Comparison of ENCODE assay signal across 1 cellular context in the genomic region with DNA sequence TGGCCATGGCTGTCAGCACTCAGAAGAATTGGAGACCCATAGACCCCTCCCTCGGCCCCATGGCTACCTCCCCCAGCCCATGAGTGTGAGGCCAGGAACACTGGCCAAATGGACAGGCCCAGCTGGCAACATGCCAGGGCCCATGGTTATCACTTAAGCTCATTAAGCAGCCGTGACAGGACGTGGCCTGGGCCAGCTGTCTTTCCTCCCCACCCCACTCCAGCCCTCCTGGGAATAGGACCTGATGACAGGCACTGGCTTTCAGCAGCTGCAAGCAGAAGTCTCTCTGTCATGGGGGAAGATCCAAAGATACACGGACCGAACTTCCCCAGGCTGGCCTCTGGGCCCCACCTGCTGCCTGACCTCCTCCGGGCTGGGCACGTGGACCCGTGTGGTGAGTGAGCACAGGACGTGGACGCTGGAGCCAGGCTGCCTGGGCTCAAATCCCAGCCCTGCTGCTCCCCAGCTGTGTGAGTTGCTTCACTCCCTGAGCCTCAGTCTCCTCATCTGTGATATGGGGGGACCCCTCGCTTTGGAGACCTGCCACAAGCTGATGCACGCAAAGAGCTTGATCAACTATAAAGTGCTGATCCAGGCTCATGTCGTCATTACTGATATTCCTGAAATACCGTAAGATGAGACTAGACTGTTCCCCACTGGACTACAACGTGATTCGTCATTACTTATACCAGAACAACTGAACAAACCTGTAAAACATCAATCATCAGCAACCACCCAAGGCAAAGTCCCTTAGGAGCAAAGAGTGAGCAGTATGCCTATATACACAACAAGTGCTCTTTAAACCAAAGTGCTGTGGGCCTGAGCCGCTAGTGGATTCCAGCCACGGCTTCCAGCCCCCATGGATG.
TF ChIP-seq lines count a peak whose summit lies in the region.

No MANE protein-coding gene starts in this region.

TF ChIP-seq in HepG2, 621 proteins besides CTCF, POLR2A, EP300 and RAD21 (continued from another document and continues in another):
- TF ChIP-seq ZNF678 (CRISPR knock-in tag; IDR thresholded peaks at IDR 0.05) (peak; percentile 68; the same call in 1 of the 2 replicates), ARNTL (CRISPR knock-in tag; IDR thresholded peaks at IDR 0.05) (peak; percentile 76), IRF2 (CRISPR knock-in tag; IDR thresholded peaks at IDR 0.05) (no peak), SALL1 (CRISPR knock-in tag; IDR thresholded peaks at IDR 0.05) (peak; percentile 14), ZNF143 (CRISPR knock-in tag; IDR thresholded peaks at IDR 0.05) (no peak), TSC22D2 (CRISPR knock-in tag; IDR thresholded peaks at IDR 0.05; ENCODE audit: borderline replicate concordance) (no peak), NFKB2 (CRISPR knock-in tag; IDR thresholded peaks at IDR 0.05; ENCODE audit: borderline replicate concordance) (0 out of 2 replicates have a peak, but pooled peaks have one; percentile 19), HDAC1 (CRISPR knock-in tag; IDR thresholded peaks at IDR 0.05) (peak; percentile 74), ZBTB7A (CRISPR knock-in tag; IDR thresholded peaks at IDR 0.05) (0 out of 2 replicates have a peak, but pooled peaks have one; percentile 32), EHMT2 (IDR thresholded peaks at IDR 0.05; ENCODE audit: borderline replicate concordance, low read depth, low read length) (no peak), GABPB1 (CRISPR knock-in tag; IDR thresholded peaks at IDR 0.05) (peak; percentile 22; the same call in 1 of the 2 replicates), RFXANK (CRISPR knock-in tag; IDR thresholded peaks at IDR 0.05) (no peak), ZNF225 (CRISPR knock-in tag; IDR thresholded peaks at IDR 0.05) (no peak), ZSCAN22 (CRISPR knock-in tag; IDR thresholded peaks at IDR 0.05) (no peak), ZNF451 (CRISPR knock-in tag; IDR thresholded peaks at IDR 0.05) (no peak), HNF4A (CRISPR knock-in tag; IDR thresholded peaks at IDR 0.05) (peak; percentile 53; the same call in 1 of the 2 replicates), ZNF552 (CRISPR knock-in tag; IDR thresholded peaks at IDR 0.05; ENCODE audit: borderline replicate concordance) (no peak)
- TF ChIP-seq, protein P1, sequence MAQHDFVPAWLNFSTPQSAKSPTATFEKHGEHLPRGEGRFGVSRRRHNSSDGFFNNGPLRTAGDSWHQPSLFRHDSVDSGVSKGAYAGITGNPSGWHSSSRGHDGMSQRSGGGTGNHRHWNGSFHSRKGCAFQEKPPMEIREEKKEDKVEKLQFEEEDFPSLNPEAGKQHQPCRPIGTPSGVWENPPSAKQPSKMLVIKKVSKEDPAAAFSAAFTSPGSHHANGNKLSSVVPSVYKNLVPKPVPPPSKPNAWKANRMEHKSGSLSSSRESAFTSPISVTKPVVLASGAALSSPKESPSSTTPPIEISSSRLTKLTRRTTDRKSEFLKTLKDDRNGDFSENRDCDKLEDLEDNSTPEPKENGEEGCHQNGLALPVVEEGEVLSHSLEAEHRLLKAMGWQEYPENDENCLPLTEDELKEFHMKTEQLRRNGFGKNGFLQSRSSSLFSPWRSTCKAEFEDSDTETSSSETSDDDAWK (CRISPR knock-in tag; IDR thresholded peaks at IDR 0.05), result no peak
- TF ChIP-seq, protein P2, sequence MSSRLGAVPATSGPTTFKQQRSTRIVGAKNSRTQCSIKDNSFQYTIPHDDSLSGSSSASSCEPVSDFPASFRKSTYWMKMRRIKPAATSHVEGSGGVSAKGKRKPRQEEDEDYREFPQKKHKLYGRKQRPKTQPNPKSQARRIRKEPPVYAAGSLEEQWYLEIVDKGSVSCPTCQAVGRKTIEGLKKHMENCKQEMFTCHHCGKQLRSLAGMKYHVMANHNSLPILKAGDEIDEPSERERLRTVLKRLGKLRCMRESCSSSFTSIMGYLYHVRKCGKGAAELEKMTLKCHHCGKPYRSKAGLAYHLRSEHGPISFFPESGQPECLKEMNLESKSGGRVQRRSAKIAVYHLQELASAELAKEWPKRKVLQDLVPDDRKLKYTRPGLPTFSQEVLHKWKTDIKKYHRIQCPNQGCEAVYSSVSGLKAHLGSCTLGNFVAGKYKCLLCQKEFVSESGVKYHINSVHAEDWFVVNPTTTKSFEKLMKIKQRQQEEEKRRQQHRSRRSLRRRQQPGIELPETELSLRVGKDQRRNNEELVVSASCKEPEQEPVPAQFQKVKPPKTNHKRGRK (CRISPR knock-in tag; IDR thresholded peaks at IDR 0.05), result 0 out of 2 replicates have a peak, but pooled peaks have one; percentile 22
- TF ChIP-seq, protein P3, sequence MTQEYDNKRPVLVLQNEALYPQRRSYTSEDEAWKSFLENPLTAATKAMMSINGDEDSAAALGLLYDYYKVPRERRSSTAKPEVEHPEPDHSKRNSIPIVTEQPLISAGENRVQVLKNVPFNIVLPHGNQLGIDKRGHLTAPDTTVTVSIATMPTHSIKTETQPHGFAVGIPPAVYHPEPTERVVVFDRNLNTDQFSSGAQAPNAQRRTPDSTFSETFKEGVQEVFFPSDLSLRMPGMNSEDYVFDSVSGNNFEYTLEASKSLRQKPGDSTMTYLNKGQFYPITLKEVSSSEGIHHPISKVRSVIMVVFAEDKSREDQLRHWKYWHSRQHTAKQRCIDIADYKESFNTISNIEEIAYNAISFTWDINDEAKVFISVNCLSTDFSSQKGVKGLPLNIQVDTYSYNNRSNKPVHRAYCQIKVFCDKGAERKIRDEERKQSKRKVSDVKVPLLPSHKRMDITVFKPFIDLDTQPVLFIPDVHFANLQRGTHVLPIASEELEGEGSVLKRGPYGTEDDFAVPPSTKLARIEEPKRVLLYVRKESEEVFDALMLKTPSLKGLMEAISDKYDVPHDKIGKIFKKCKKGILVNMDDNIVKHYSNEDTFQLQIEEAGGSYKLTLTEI (CRISPR knock-in tag; conservative IDR thresholded peaks at IDR 0.05), result no peak
- TF ChIP-seq, protein P4, sequence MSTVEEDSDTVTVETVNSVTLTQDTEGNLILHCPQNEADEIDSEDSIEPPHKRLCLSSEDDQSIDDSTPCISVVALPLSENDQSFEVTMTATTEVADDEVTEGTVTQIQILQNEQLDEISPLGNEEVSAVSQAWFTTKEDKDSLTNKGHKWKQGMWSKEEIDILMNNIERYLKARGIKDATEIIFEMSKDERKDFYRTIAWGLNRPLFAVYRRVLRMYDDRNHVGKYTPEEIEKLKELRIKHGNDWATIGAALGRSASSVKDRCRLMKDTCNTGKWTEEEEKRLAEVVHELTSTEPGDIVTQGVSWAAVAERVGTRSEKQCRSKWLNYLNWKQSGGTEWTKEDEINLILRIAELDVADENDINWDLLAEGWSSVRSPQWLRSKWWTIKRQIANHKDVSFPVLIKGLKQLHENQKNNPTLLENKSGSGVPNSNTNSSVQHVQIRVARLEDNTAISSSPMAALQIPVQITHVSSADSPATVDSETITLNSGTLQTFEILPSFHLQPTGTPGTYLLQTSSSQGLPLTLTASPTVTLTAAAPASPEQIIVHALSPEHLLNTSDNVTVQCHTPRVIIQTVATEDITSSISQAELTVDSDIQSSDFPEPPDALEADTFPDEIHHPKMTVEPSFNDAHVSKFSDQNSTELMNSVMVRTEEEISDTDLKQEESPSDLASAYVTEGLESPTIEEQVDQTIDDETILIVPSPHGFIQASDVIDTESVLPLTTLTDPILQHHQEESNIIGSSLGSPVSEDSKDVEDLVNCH (CRISPR knock-in tag; IDR thresholded peaks at IDR 0.05), result no peak
- TF ChIP-seq, protein P5, sequence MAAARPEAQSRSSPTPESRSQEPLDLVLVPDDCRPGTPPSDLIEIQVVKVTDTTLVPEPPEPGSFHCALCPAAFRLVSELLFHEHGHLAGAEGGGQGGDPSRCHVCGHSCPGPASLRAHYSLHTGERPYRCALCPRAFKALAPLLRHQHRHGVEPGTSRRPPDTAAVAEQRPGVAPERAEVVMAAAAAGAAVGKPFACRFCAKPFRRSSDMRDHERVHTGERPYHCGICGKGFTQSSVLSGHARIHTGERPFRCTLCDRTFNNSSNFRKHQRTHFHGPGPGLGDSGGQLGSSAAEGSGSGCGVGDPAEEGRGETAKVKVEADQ (CRISPR knock-in tag; IDR thresholded peaks at IDR 0.05; ENCODE audit: borderline replicate concordance), result peak; percentile 81; the same call in 1 of the 2 replicates
- TF ChIP-seq, protein P6, sequence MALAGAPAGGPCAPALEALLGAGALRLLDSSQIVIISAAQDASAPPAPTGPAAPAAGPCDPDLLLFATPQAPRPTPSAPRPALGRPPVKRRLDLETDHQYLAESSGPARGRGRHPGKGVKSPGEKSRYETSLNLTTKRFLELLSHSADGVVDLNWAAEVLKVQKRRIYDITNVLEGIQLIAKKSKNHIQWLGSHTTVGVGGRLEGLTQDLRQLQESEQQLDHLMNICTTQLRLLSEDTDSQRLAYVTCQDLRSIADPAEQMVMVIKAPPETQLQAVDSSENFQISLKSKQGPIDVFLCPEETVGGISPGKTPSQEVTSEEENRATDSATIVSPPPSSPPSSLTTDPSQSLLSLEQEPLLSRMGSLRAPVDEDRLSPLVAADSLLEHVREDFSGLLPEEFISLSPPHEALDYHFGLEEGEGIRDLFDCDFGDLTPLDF (CRISPR knock-in tag; IDR thresholded peaks at IDR 0.05), result no peak
- TF ChIP-seq, protein P7, sequence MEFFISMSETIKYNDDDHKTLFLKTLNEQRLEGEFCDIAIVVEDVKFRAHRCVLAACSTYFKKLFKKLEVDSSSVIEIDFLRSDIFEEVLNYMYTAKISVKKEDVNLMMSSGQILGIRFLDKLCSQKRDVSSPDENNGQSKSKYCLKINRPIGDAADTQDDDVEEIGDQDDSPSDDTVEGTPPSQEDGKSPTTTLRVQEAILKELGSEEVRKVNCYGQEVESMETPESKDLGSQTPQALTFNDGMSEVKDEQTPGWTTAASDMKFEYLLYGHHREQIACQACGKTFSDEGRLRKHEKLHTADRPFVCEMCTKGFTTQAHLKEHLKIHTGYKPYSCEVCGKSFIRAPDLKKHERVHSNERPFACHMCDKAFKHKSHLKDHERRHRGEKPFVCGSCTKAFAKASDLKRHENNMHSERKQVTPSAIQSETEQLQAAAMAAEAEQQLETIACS (CRISPR knock-in tag; IDR thresholded peaks at IDR 0.05), result no peak
- TF ChIP-seq, protein P8, sequence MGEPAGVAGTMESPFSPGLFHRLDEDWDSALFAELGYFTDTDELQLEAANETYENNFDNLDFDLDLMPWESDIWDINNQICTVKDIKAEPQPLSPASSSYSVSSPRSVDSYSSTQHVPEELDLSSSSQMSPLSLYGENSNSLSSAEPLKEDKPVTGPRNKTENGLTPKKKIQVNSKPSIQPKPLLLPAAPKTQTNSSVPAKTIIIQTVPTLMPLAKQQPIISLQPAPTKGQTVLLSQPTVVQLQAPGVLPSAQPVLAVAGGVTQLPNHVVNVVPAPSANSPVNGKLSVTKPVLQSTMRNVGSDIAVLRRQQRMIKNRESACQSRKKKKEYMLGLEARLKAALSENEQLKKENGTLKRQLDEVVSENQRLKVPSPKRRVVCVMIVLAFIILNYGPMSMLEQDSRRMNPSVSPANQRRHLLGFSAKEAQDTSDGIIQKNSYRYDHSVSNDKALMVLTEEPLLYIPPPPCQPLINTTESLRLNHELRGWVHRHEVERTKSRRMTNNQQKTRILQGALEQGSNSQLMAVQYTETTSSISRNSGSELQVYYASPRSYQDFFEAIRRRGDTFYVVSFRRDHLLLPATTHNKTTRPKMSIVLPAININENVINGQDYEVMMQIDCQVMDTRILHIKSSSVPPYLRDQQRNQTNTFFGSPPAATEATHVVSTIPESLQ (CRISPR knock-in tag; conservative IDR thresholded peaks at IDR 0.05), result 0 out of 2 replicates have a peak, but pooled peaks have one; percentile 14
- TF ChIP-seq, protein P9, sequence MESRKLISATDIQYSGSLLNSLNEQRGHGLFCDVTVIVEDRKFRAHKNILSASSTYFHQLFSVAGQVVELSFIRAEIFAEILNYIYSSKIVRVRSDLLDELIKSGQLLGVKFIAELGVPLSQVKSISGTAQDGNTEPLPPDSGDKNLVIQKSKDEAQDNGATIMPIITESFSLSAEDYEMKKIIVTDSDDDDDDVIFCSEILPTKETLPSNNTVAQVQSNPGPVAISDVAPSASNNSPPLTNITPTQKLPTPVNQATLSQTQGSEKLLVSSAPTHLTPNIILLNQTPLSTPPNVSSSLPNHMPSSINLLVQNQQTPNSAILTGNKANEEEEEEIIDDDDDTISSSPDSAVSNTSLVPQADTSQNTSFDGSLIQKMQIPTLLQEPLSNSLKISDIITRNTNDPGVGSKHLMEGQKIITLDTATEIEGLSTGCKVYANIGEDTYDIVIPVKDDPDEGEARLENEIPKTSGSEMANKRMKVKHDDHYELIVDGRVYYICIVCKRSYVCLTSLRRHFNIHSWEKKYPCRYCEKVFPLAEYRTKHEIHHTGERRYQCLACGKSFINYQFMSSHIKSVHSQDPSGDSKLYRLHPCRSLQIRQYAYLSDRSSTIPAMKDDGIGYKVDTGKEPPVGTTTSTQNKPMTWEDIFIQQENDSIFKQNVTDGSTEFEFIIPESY (CRISPR knock-in tag; IDR thresholded peaks at IDR 0.05), result no peak
- TF ChIP-seq, protein P10, sequence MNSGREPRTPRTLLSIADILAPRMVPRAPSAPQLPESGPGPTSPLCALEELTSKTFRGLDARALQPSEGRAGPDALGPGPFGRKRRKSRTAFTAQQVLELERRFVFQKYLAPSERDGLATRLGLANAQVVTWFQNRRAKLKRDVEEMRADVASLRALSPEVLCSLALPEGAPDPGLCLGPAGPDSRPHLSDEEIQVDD (CRISPR knock-in tag; IDR thresholded peaks at IDR 0.05; ENCODE audit: borderline replicate concordance), result no peak
- TF ChIP-seq, protein P11, sequence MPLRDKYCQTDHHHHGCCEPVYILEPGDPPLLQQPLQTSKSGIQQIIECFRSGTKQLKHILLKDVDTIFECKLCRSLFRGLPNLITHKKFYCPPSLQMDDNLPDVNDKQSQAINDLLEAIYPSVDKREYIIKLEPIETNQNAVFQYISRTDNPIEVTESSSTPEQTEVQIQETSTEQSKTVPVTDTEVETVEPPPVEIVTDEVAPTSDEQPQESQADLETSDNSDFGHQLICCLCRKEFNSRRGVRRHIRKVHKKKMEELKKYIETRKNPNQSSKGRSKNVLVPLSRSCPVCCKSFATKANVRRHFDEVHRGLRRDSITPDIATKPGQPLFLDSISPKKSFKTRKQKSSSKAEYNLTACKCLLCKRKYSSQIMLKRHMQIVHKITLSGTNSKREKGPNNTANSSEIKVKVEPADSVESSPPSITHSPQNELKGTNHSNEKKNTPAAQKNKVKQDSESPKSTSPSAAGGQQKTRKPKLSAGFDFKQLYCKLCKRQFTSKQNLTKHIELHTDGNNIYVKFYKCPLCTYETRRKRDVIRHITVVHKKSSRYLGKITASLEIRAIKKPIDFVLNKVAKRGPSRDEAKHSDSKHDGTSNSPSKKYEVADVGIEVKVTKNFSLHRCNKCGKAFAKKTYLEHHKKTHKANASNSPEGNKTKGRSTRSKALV (CRISPR knock-in tag; IDR thresholded peaks at IDR 0.05), result no peak
- TF ChIP-seq, protein P12, sequence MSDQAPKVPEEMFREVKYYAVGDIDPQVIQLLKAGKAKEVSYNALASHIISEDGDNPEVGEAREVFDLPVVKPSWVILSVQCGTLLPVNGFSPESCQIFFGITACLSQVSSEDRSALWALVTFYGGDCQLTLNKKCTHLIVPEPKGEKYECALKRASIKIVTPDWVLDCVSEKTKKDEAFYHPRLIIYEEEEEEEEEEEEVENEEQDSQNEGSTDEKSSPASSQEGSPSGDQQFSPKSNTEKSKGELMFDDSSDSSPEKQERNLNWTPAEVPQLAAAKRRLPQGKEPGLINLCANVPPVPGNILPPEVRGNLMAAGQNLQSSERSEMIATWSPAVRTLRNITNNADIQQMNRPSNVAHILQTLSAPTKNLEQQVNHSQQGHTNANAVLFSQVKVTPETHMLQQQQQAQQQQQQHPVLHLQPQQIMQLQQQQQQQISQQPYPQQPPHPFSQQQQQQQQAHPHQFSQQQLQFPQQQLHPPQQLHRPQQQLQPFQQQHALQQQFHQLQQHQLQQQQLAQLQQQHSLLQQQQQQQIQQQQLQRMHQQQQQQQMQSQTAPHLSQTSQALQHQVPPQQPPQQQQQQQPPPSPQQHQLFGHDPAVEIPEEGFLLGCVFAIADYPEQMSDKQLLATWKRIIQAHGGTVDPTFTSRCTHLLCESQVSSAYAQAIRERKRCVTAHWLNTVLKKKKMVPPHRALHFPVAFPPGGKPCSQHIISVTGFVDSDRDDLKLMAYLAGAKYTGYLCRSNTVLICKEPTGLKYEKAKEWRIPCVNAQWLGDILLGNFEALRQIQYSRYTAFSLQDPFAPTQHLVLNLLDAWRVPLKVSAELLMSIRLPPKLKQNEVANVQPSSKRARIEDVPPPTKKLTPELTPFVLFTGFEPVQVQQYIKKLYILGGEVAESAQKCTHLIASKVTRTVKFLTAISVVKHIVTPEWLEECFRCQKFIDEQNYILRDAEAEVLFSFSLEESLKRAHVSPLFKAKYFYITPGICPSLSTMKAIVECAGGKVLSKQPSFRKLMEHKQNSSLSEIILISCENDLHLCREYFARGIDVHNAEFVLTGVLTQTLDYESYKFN (CRISPR knock-in tag; conservative IDR thresholded peaks at IDR 0.05), result peak; percentile 49
